In genomic region chr15:85125056-85125661, GRCh38 we compare ENCODE assay signal across 12 cellular contexts.
A peak's percentile ranks its signal among the peaks of the same experiment; 100 is the strongest.
DNase-seq lines count a peak whose midpoint lies in the region; ATAC-seq and TF ChIP-seq lines count a peak whose summit lies in the region.
"Had no signal": no experiment of that assay in that cellular context is flagged by ENCODE, and none has a peak within 500 bp of the region (broad histone marks: within the 10 kb centered on the region; RNA-seq: fewer than 3 reads in every experiment).

No MANE protein-coding gene starts in this region.

- H3K9ac ChIP-seq in IMR-90 (ENCODE audit: low read depth, low read length) (no peak overlapping the region), mammary epithelial cell (ENCODE audit: insufficient read depth, low read length) (no peak overlapping the region)
- H3K9ac ChIP-seq: BLaER1 had no signal

- no peak overlapping the region for H3K56ac ChIP-seq in IMR-90 (ENCODE audit: extremely low read depth, insufficient read depth, low read length)

- peak; percentile 81 for ATAC-seq in IMR-90 (ENCODE audit: low read depth)

- POLR2A ChIA-PET in IMR-90 (lab: Charles Lee; ENCODE audit: unreplicated experiment) = no interaction called here

- H3K4me1 ChIP-seq in IMR-90 (ENCODE audit: control insufficient read depth, insufficient read depth, low read length) (peaks cover 6% of the 10 kb centered on the region), mammary epithelial cell (ENCODE audit: insufficient read depth, low read length) (peaks cover 14% of the 10 kb centered on the region)
- H3K4me1 ChIP-seq: HAP-1 had no signal

- H2BK5ac ChIP-seq in IMR-90 (ENCODE audit: low read depth, low read length, poor library complexity, severe bottlenecking) = no peak overlapping the region

- no peak for TF ChIP-seq RAD21 in IMR-90 (IDR thresholded peaks at IDR 0.05; ENCODE audit: low read length)

- H3K4me3 ChIP-seq in IMR-90 (ENCODE audit: insufficient read depth, low read depth, low read length) (no peak overlapping the region), mammary epithelial cell (replicated peaks in 1 of 3; ENCODE audit: insufficient read depth in 1 of 3, low read depth in 2 of 3, low read length in 3 of 3) (no peak overlapping the region)
- H3K4me3 ChIP-seq: BLaER1, HAP-1 had no signal

- dilution Hi-C loops in IMR-90 (cut with HindIII; ENCODE audit: low sequenced_read_pairs, unreplicated experiment) = no loop called here
- dilution Hi-C loops in mammary epithelial cell (cut with HindIII; ENCODE audit: low sequenced_read_pairs) = no loop called here

- H4K5ac ChIP-seq in IMR-90 (ENCODE audit: low read depth, low read length) = no peak overlapping the region

- H2AFZ ChIP-seq in IMR-90 (replicated peaks; ENCODE audit: low read length, poor library complexity) = no peak overlapping the region
- H2AFZ ChIP-seq in mammary epithelial cell (ENCODE audit: low read depth, low read length) = no peak overlapping the region

- H4K91ac ChIP-seq in IMR-90 (ENCODE audit: insufficient read depth, low read depth, low read length) = no peak overlapping the region

- H3K27me3 ChIP-seq in IMR-90 (ENCODE audit: control insufficient read depth, insufficient read depth, low read length) = no peaks in the 10 kb centered on the region
- H3K27me3 ChIP-seq in mammary epithelial cell (ENCODE audit: insufficient read depth, low read length) = no peaks in the 10 kb centered on the region
- H3K27me3 ChIP-seq: BLaER1 had no signal

- H3K4ac ChIP-seq in IMR-90 (ENCODE audit: low read depth, low read length) = 0 out of 2 replicates have a peak overlapping the region, but pooled peaks have one; percentile 5

- no peak overlapping the region for H2BK20ac ChIP-seq in IMR-90 (ENCODE audit: low read depth, low read length)

- WGBS in IMR-90 (ENCODE audit: extremely low coverage in 2 of 2, insufficient read length in 1 of 2), 2 experiments = 60% methylated on average over 1 of the region's 4 CpGs; no CpG with 5 or more reads in 1 of the 2 experiments
- whole genome bisulfite sequencing in mammary epithelial cell (ENCODE audit: low coverage, missing lambda C conversion rate) = 91% methylated on average over 4 of the region's 4 CpGs

- H3K9me1 ChIP-seq in IMR-90 (ENCODE audit: insufficient read depth, low read length) = peaks cover 16% of the 10 kb centered on the region

- H3K18ac ChIP-seq in IMR-90 (ENCODE audit: low read depth, low read length) = no peak overlapping the region

- H2AK9ac ChIP-seq in IMR-90 (replicated peaks; ENCODE audit: low read depth, low read length, poor library complexity) = peak overlapping the region; percentile 23

- H4K8ac ChIP-seq in IMR-90 (ENCODE audit: low read depth in 2 of 2, low read length in 2 of 2) = no peak overlapping the region

- no peak for TF ChIP-seq POLR2A in IMR-90 (IDR thresholded peaks at IDR 0.05; ENCODE audit: low read depth, low read length)

- H3K79me1 ChIP-seq in IMR-90 (ENCODE audit: low read depth in 1 of 2, low read length in 2 of 2) = peaks cover 8 to 14% of the 10 kb centered on the region in 2 experiments; a peak in 3 of 4 replicates

- no peak overlapping the region for H2AK5ac ChIP-seq in IMR-90 (ENCODE audit: low read depth, low read length)

- DNase-seq in AG08396 (ENCODE audit: low spot score) (peak; percentile 56), IMR-90 (peak; percentile 57), mammary epithelial cell (peak; percentile 41), islet precursor cell (peak; percentile 67), NCI-H446 (lab: John Stamatoyannopoulos, UW) (no peak), NCI-H446 treated with DMSO at 0.1 percent for 48 hours (lab: John Stamatoyannopoulos, UW) (no peak)
- DNase-seq in activated CD4-positive, alpha-beta T cell treated with anti-CD3 and anti-CD28 coated beads for 4 hours = no peak
- DNase-seq in stimulated activated naive CD4-positive, alpha-beta T cell (lab: John Stamatoyannopoulos, UW) = no peak
- DNase-seq: activated CD4-positive, alpha-beta T cell treated with anti-CD3 and anti-CD28 coated beads for 1 hour; activated effector memory CD4-positive, alpha-beta T cell treated with Interleukin-2 at 50 U/mL for 16 hours had no signal

- no peak overlapping the region for H2BK120ac ChIP-seq in IMR-90 (ENCODE audit: low read depth, low read length)

- BruUV-seq in IMR-90 (replicated peaks; lab: Mats Ljungman, UMichigan) = no TSS peak
- BruUV-seq in mammary epithelial cell (replicated peaks; lab: Mats Ljungman, UMichigan) = no TSS peak

- CTCF ChIA-PET in IMR-90 (lab: Yijun Ruan, JAX) (interaction anchor here (0.6 to 1.0 kb wide), 2 partner anchors 315 to 374 kb away, joined by 3 read pairs; no protein-coding TSS in a partner anchor), mammary epithelial cell (lab: Charles Lee; ENCODE audit: low non-redundant PET) (no interaction called here)

- H3K79me2 ChIP-seq in mammary epithelial cell (ENCODE audit: insufficient read depth, low read length) = no peaks in the 10 kb centered on the region

- no peaks in the 10 kb centered on the region for H3K9me3 ChIP-seq in IMR-90 (ENCODE audit: control insufficient read depth, insufficient read depth, low read length)
- no peaks in the 10 kb centered on the region for H3K9me3 ChIP-seq in mammary epithelial cell (replicated peaks; ENCODE audit: insufficient read depth, low read length)
- H3K9me3 ChIP-seq: HAP-1 had no signal

- H3K23ac ChIP-seq in IMR-90 (ENCODE audit: low read depth, low read length) = peak overlapping the region; percentile 29; the same call in 1 of the 2 replicates

- 0 out of 2 replicates have a peak overlapping the region, but pooled peaks have one; percentile 30 for H3K14ac ChIP-seq in IMR-90 (replicated peaks; ENCODE audit: low read depth, low read length)

- H4K20me1 ChIP-seq in IMR-90 (ENCODE audit: insufficient read depth, low read length) (no peaks in the 10 kb centered on the region), mammary epithelial cell (ENCODE audit: insufficient read depth, low read length) (no peaks in the 10 kb centered on the region)
- H4K20me1 ChIP-seq: BLaER1 had no signal

- H3K27ac ChIP-seq in IMR-90 (ENCODE audit: insufficient read depth, low read length) = no peak overlapping the region
- no peak overlapping the region for H3K27ac ChIP-seq in mammary epithelial cell (ENCODE audit: insufficient read depth, low read depth, low read length)
- H3K27ac ChIP-seq: BLaER1 had no signal

- intact Hi-C loops in IMR-90 (cut with micrococcal nuclease) (loop anchor here (5.0 kb wide), 1 partner anchor 38 kb away; no protein-coding TSS in a partner anchor), mammary epithelial cell (cut with micrococcal nuclease) (no loop called here)

- TF ChIP-seq CTCF in IMR-90 (conservative IDR thresholded peaks at IDR 0.05; ENCODE audit: low read depth, low read length) = no peak
- no peak for TF ChIP-seq CTCF in mammary epithelial cell (conservative IDR thresholded peaks at IDR 0.05 in 1 of 2, IDR thresholded peaks at IDR 0.05 in 1 of 2; ENCODE audit: extremely low read depth in 1 of 2, insufficient read depth in 1 of 2, low read depth in 1 of 2, low read length in 2 of 2)

- H3K36me3 ChIP-seq in IMR-90 (ENCODE audit: control insufficient read depth, insufficient read depth, low read length) = peaks cover 24% of the 10 kb centered on the region
- H3K36me3 ChIP-seq in mammary epithelial cell (ENCODE audit: insufficient read depth, low read length) = peaks cover 2% of the 10 kb centered on the region

- in situ Hi-C loops in IMR-90 (cut with MboI; ENCODE audit: low sequenced_read_pairs) (no loop called here), mammary epithelial cell (cut with MboI; ENCODE audit: low sequenced_read_pairs in 2 of 2) (loop anchor here in 1 of 2 donors (25.0 kb wide), 1 partner anchor 538 kb away; no protein-coding TSS in a partner anchor)

- H3K4me2 ChIP-seq in IMR-90 (ENCODE audit: low read depth, low read length) (no peak overlapping the region), mammary epithelial cell (ENCODE audit: insufficient read depth, low read depth, low read length) (no peak overlapping the region)
- H3K4me2 ChIP-seq: BLaER1 had no signal

- no peak overlapping the region for H2BK15ac ChIP-seq in IMR-90 (ENCODE audit: low read depth, low read length)

TF ChIP-seq in IMR-90, 13 proteins besides CTCF, POLR2A, EP300 and RAD21:
- peak; percentile 25; the same call in 1 of the 2 replicates for TF ChIP-seq FOS (IDR thresholded peaks at IDR 0.05; ENCODE audit: low read depth, low read length)
- TF ChIP-seq MAFK (IDR thresholded peaks at IDR 0.05; ENCODE audit: low read depth, low read length) = no peak
- no peak for TF ChIP-seq MAZ (IDR thresholded peaks at IDR 0.05; ENCODE audit: borderline replicate concordance, low read depth, low read length)
- no peak for TF ChIP-seq CEBPB (IDR thresholded peaks at IDR 0.05; ENCODE audit: low read depth, low read length)
- no peak for TF ChIP-seq SMC3 (IDR thresholded peaks at IDR 0.05; ENCODE audit: low read depth, low read length)
- TF ChIP-seq MXI1 (IDR thresholded peaks at IDR 0.05; ENCODE audit: borderline replicate concordance, low read depth, low read length) = no peak
- TF ChIP-seq CHD1 (IDR thresholded peaks at IDR 0.05; ENCODE audit: low read depth, low read length) = no peak

Comparison
In these comparisons a context has a peak if more than half of its experiments do, and no peak if none do; other contexts are left out.
1. DNase-seq: peak in AG08396 (single experiment), IMR-90 (single experiment), mammary epithelial cell (single experiment) and islet precursor cell (single experiment); none in activated CD4-positive, alpha-beta T cell treated with anti-CD3 and anti-CD28 coated beads for 4 hours (0 of 2), stimulated activated naive CD4-positive, alpha-beta T cell (0 of 6), NCI-H446 (0 of 2) and NCI-H446 treated with DMSO at 0.1 percent for 48 hours (single experiment).